ENCODE assay signal across 1 cellular context in the genomic region with DNA sequence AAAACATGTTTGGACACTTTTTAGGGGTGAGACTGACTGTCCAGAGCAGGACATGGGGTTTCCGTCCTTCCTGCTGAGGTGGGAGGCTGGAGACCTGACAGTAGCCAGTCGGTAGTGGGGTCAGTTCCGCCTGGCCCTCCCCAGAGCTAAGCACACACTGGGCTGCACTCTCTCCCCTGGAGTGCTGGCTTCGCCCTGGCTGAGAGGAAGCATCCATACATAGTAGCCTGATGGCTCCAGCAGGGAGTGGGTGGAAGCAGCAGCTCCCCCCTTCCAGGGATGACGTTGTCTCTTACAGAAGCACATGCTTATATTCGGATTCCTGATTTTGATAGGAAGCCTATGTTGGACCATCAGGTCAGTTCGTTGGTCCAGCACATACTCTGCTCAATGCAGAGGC.
TF ChIP-seq lines count a peak whose summit lies in the region.

No MANE protein-coding gene starts in this region.

TF ChIP-seq in GM23338, 12 proteins besides CTCF, POLR2A, EP300 and RAD21:
- no peak for TF ChIP-seq ZNF331 (CRISPR knock-in tag; IDR thresholded peaks at IDR 0.05; ENCODE audit: low read depth)
- no peak for TF ChIP-seq JUNB (IDR thresholded peaks at IDR 0.05; ENCODE audit: unreplicated experiment)
- TF ChIP-seq EZH2 (IDR thresholded peaks at IDR 0.05; ENCODE audit: low read depth, unreplicated experiment) = no peak
- TF ChIP-seq POLR2AphosphoS5 (IDR thresholded peaks at IDR 0.05; ENCODE audit: low read depth) = no peak
- no peak for TF ChIP-seq ZNF114 (CRISPR knock-in tag; IDR thresholded peaks at IDR 0.05)
- no peak for TF ChIP-seq STAT1 (IDR thresholded peaks at IDR 0.05; ENCODE audit: unreplicated experiment)
- no peak for TF ChIP-seq CREB1 (CRISPR knock-in tag; IDR thresholded peaks at IDR 0.05; ENCODE audit: low read depth)
- no peak for TF ChIP-seq NANOG (IDR thresholded peaks at IDR 0.05; ENCODE audit: borderline replicate concordance)
- TF ChIP-seq, protein P1, sequence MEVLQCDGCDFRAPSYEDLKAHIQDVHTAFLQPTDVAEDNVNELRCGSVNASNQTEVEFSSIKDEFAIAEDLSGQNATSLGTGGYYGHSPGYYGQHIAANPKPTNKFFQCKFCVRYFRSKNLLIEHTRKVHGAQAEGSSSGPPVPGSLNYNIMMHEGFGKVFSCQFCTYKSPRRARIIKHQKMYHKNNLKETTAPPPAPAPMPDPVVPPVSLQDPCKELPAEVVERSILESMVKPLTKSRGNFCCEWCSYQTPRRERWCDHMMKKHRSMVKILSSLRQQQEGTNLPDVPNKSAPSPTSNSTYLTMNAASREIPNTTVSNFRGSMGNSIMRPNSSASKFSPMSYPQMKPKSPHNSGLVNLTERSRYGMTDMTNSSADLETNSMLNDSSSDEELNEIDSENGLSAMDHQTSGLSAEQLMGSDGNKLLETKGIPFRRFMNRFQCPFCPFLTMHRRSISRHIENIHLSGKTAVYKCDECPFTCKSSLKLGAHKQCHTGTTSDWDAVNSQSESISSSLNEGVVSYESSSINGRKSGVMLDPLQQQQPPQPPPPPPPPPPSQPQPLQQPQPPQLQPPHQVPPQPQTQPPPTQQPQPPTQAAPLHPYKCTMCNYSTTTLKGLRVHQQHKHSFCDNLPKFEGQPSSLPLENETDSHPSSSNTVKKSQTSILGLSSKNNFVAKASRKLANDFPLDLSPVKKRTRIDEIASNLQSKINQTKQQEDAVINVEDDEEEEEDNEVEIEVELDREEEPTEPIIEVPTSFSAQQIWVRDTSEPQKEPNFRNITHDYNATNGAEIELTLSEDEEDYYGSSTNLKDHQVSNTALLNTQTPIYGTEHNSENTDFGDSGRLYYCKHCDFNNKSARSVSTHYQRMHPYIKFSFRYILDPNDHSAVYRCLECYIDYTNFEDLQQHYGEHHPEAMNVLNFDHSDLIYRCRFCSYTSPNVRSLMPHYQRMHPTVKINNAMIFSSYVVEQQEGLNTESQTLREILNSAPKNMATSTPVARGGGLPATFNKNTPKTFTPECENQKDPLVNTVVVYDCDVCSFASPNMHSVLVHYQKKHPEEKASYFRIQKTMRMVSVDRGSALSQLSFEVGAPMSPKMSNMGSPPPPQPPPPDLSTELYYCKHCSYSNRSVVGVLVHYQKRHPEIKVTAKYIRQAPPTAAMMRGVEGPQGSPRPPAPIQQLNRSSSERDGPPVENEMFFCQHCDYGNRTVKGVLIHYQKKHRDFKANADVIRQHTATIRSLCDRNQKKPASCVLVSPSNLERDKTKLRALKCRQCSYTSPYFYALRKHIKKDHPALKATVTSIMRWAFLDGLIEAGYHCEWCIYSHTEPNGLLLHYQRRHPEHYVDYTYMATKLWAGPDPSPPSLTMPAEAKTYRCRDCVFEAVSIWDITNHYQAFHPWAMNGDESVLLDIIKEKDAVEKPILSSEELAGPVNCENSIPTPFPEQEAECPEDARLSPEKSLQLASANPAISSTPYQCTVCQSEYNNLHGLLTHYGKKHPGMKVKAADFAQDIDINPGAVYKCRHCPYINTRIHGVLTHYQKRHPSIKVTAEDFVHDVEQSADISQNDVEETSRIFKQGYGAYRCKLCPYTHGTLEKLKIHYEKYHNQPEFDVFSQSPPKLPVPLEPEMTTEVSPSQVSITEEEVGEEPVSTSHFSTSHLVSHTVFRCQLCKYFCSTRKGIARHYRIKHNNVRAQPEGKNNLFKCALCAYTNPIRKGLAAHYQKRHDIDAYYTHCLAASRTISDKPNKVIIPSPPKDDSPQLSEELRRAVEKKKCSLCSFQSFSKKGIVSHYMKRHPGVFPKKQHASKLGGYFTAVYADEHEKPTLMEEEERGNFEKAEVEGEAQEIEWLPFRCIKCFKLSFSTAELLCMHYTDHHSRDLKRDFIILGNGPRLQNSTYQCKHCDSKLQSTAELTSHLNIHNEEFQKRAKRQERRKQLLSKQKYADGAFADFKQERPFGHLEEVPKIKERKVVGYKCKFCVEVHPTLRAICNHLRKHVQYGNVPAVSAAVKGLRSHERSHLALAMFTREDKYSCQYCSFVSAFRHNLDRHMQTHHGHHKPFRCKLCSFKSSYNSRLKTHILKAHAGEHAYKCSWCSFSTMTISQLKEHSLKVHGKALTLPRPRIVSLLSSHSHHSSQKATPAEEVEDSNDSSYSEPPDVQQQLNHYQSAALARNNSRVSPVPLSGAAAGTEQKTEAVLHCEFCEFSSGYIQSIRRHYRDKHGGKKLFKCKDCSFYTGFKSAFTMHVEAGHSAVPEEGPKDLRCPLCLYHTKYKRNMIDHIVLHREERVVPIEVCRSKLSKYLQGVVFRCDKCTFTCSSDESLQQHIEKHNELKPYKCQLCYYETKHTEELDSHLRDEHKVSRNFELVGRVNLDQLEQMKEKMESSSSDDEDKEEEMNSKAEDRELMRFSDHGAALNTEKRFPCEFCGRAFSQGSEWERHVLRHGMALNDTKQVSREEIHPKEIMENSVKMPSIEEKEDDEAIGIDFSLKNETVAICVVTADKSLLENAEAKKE (CRISPR knock-in tag; IDR thresholded peaks at IDR 0.05) = no peak
- TF ChIP-seq, protein P2, sequence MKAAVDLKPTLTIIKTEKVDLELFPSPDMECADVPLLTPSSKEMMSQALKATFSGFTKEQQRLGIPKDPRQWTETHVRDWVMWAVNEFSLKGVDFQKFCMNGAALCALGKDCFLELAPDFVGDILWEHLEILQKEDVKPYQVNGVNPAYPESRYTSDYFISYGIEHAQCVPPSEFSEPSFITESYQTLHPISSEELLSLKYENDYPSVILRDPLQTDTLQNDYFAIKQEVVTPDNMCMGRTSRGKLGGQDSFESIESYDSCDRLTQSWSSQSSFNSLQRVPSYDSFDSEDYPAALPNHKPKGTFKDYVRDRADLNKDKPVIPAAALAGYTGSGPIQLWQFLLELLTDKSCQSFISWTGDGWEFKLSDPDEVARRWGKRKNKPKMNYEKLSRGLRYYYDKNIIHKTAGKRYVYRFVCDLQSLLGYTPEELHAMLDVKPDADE (IDR thresholded peaks at IDR 0.05) = no peak
- no peak for TF ChIP-seq EZH2phosphoT487 (IDR thresholded peaks at IDR 0.05; ENCODE audit: unreplicated experiment)
- TF ChIP-seq, protein P3, sequence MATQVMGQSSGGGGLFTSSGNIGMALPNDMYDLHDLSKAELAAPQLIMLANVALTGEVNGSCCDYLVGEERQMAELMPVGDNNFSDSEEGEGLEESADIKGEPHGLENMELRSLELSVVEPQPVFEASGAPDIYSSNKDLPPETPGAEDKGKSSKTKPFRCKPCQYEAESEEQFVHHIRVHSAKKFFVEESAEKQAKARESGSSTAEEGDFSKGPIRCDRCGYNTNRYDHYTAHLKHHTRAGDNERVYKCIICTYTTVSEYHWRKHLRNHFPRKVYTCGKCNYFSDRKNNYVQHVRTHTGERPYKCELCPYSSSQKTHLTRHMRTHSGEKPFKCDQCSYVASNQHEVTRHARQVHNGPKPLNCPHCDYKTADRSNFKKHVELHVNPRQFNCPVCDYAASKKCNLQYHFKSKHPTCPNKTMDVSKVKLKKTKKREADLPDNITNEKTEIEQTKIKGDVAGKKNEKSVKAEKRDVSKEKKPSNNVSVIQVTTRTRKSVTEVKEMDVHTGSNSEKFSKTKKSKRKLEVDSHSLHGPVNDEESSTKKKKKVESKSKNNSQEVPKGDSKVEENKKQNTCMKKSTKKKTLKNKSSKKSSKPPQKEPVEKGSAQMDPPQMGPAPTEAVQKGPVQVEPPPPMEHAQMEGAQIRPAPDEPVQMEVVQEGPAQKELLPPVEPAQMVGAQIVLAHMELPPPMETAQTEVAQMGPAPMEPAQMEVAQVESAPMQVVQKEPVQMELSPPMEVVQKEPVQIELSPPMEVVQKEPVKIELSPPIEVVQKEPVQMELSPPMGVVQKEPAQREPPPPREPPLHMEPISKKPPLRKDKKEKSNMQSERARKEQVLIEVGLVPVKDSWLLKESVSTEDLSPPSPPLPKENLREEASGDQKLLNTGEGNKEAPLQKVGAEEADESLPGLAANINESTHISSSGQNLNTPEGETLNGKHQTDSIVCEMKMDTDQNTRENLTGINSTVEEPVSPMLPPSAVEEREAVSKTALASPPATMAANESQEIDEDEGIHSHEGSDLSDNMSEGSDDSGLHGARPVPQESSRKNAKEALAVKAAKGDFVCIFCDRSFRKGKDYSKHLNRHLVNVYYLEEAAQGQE (IDR thresholded peaks at IDR 0.05; ENCODE audit: unreplicated experiment) = no peak
